In the genomic region with DNA sequence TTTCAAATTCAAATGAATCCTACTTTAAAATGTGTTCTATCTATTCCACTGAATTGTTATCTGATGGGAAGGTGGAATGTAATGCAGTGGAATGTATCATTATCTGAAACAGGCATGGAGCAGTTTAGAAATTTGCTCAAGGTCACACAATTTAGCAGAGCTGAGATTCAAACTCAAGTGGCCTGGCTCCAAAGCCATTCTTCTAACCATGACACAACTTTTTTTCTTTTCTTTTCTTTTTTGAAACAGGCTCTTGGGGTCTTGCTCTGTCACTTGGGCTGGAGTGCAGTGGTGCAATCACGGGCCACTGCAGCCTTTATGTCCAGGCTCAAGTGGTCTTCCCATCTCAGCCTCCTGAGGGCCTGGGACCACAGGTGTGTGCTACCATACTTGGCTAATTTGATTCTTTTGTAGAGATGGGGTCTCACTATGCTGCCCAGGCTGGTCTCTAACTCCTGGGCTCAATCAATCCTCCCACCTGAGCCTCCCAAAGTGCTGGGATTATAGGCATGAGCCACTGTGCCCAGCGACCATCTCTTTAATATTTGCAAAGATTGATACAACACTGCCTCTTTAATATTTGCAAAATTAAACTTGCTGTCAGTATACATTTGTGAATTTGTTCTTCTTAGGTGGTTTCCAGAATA, we compare ENCODE assay signal across 1 cellular context.
A peak's percentile ranks its signal among the peaks of the same experiment; 100 is the strongest.
TF ChIP-seq lines count a peak whose summit lies in the region.

No MANE protein-coding gene starts in this region.

TF ChIP-seq in K562, 482 proteins besides CTCF, POLR2A, EP300 and RAD21:
- TF ChIP-seq ZNF121 (CRISPR knock-in tag; conservative IDR thresholded peaks at IDR 0.05) (peak; percentile 74), ZHX1 (conservative IDR thresholded peaks at IDR 0.05; ENCODE audit: low read length) (no peak)
TF ChIP-seq in K562: peak in this region for 1.
